ENCODE assay signal across 13 cellular contexts in genomic region chr2:54386993-54387590, GRCh38.
A peak's percentile ranks its signal among the peaks of the same experiment; 100 is the strongest.
DNase-seq lines count a peak whose midpoint lies in the region; ATAC-seq lines count a peak whose summit lies in the region.
"Had no signal": no experiment of that assay in that cellular context is flagged by ENCODE, and none has a peak within 500 bp of the region (broad histone marks: within the 10 kb centered on the region; RNA-seq: fewer than 3 reads in every experiment).

No MANE protein-coding gene starts in this region.

- DNase-seq in astrocyte of the hippocampus (ENCODE audit: low read depth, low spot score) (peak; percentile 54), left ventricle myocardium superior (peak; percentile 71), superior temporal gyrus (ENCODE audit: extremely low spot score) (peak; percentile 13), COLO829 (ENCODE audit: low spot score) (no peak)
- DNase-seq: activated CD4-positive, CD25-positive, alpha-beta regulatory T cell treated with anti-CD3 and anti-CD28 coated beads, Interleukin-2, amount 50 U/mL, for 72 hours; activated naive CD4-positive, alpha-beta T cell treated with anti-CD3 and anti-CD28 coated beads, Interleukin-2, amount 50 U/mL, for 16 hours; DMS53; NCI-H2107 had no signal

- intact Hi-C loops in left ventricle myocardium superior (cut with micrococcal nuclease) = no loop called here

- ATAC-seq in GM18907 (IDR thresholded peaks at IDR 0.05; ENCODE audit: unreplicated experiment) = peak; percentile 77
- ATAC-seq in left ventricle myocardium superior = peak; percentile 89
- ATAC-seq in HG03571 (IDR thresholded peaks at IDR 0.05; ENCODE audit: unreplicated experiment) = no peak
- ATAC-seq in HG02973 (IDR thresholded peaks at IDR 0.05; ENCODE audit: unreplicated experiment) = no peak
- no peak for ATAC-seq in GM21360 (IDR thresholded peaks at IDR 0.05; ENCODE audit: unreplicated experiment)
- ATAC-seq: Panc1 had no signal

Comparison
In these comparisons a context has a peak if more than half of its experiments do, and no peak if none do; other contexts are left out.
1. ATAC-seq: peak in GM18907 (single experiment) and left ventricle myocardium superior (single experiment); none in HG03571 (single experiment), HG02973 (single experiment) and GM21360 (single experiment).